1 cellular context compared by ENCODE assay signal in the genomic region with DNA sequence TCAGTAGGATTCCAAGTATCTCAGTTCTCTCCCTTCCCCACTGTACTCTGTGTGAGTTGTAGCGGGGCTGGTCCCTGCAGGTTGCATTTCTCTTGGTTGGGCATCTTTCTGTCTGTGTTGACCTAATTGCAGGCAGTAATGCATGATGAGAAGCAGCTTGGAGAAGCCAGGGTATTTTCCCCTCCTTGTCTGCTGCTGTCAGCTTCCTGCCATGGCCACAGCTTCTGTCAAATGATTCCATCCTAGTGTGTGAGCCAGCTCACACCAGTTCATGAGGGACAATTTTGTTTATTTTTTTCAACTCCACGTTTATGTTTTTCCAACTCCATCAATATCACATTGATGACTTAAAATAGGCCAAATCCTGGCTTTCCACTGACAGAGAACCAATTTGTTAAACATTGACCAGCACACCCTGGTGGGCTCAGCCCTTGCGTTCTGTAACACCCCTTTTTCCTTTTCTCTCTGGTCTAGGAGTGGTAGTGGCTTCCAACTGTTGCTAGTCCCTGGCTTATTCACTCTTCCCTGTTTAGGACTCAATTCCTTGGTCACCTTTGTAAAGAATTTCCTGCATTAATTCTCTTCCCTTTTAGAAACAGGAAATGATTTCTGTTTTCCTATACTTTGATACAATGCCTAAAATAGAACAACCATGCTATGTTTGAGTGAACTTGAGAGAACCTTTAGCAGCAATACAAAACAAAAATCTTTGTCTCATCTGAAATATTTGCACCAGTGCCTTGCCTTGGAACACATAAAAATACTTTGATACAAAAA.
TF ChIP-seq lines count a peak whose summit lies in the region.

No MANE protein-coding gene starts in this region.

TF ChIP-seq in HepG2, 621 proteins besides CTCF, POLR2A, EP300 and RAD21 (continued from another document):
- TF ChIP-seq, protein P1, sequence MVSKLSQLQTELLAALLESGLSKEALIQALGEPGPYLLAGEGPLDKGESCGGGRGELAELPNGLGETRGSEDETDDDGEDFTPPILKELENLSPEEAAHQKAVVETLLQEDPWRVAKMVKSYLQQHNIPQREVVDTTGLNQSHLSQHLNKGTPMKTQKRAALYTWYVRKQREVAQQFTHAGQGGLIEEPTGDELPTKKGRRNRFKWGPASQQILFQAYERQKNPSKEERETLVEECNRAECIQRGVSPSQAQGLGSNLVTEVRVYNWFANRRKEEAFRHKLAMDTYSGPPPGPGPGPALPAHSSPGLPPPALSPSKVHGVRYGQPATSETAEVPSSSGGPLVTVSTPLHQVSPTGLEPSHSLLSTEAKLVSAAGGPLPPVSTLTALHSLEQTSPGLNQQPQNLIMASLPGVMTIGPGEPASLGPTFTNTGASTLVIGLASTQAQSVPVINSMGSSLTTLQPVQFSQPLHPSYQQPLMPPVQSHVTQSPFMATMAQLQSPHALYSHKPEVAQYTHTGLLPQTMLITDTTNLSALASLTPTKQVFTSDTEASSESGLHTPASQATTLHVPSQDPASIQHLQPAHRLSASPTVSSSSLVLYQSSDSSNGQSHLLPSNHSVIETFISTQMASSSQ (IDR thresholded peaks at IDR 0.05; ENCODE audit: low read depth) = 0 out of 2 replicates have a peak, but pooled peaks have one; percentile 21
- TF ChIP-seq, protein P1 (CRISPR knock-in tag; IDR thresholded peaks at IDR 0.05; ENCODE audit: borderline replicate concordance) = no peak
- TF ChIP-seq, protein P2, sequence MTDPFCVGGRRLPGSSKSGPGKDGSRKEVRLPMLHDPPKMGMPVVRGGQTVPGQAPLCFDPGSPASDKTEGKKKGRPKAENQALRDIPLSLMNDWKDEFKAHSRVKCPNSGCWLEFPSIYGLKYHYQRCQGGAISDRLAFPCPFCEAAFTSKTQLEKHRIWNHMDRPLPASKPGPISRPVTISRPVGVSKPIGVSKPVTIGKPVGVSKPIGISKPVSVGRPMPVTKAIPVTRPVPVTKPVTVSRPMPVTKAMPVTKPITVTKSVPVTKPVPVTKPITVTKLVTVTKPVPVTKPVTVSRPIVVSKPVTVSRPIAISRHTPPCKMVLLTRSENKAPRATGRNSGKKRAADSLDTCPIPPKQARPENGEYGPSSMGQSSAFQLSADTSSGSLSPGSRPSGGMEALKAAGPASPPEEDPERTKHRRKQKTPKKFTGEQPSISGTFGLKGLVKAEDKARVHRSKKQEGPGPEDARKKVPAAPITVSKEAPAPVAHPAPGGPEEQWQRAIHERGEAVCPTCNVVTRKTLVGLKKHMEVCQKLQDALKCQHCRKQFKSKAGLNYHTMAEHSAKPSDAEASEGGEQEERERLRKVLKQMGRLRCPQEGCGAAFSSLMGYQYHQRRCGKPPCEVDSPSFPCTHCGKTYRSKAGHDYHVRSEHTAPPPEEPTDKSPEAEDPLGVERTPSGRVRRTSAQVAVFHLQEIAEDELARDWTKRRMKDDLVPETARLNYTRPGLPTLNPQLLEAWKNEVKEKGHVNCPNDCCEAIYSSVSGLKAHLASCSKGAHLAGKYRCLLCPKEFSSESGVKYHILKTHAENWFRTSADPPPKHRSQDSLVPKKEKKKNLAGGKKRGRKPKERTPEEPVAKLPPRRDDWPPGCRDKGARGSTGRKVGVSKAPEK (CRISPR knock-in tag; IDR thresholded peaks at IDR 0.05; ENCODE audit: borderline replicate concordance) = no peak
